Comparison of ENCODE assay signal across 2 cellular contexts in the genomic region with DNA sequence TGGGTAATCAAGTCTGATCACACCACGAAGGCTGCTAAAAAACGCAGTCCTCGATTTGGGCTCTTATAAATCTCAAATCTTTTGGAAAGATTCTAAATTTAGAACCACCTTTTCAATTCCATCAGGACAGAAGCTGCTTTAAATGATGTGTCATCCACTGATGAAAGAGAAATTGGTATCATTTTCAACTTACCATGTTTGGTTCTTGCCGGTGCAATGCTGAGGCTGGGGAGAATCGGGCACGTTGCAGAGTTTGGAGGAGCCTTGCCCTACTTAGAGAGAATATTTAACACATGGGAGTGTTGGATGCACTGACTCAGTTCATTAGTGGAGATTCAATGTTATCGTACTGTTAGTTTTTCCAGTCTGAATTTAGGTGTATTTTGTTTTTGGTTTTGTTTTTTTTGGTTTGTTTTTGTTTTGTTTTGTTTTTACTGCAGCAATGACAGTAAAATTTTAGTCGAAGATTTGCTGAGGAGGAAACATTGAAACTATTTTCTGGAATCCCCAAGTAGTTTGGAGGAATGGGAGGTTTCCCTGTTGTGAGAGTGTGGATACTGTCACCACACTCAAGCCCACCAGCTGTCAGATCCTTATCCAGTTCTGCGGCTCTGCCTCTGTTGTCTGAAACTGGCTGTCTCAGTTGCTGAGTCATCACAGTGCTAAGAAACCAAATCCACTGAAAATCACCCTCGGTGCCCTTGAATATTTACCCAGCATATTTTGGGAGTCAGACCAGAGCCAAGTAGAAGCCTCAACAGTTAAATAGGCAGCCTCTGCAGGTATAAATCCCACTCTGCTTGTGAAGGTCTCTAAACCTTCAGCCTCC.
TF ChIP-seq lines count a peak whose summit lies in the region.

No MANE protein-coding gene starts in this region.

TF ChIP-seq in GM23338, 12 proteins besides CTCF, POLR2A, EP300 and RAD21 (continues in another document):
- TF ChIP-seq REST (IDR thresholded peaks at IDR 0.05; ENCODE audit: unreplicated experiment) (no peak), EZH2 (IDR thresholded peaks at IDR 0.05; ENCODE audit: low read depth, unreplicated experiment) (no peak), STAT1 (IDR thresholded peaks at IDR 0.05; ENCODE audit: unreplicated experiment) (no peak), POLR2AphosphoS5 (IDR thresholded peaks at IDR 0.05; ENCODE audit: low read depth) (no peak), CREB1 (CRISPR knock-in tag; IDR thresholded peaks at IDR 0.05; ENCODE audit: low read depth) (no peak), ZNF114 (CRISPR knock-in tag; IDR thresholded peaks at IDR 0.05) (no peak)
- TF ChIP-seq, protein P1, sequence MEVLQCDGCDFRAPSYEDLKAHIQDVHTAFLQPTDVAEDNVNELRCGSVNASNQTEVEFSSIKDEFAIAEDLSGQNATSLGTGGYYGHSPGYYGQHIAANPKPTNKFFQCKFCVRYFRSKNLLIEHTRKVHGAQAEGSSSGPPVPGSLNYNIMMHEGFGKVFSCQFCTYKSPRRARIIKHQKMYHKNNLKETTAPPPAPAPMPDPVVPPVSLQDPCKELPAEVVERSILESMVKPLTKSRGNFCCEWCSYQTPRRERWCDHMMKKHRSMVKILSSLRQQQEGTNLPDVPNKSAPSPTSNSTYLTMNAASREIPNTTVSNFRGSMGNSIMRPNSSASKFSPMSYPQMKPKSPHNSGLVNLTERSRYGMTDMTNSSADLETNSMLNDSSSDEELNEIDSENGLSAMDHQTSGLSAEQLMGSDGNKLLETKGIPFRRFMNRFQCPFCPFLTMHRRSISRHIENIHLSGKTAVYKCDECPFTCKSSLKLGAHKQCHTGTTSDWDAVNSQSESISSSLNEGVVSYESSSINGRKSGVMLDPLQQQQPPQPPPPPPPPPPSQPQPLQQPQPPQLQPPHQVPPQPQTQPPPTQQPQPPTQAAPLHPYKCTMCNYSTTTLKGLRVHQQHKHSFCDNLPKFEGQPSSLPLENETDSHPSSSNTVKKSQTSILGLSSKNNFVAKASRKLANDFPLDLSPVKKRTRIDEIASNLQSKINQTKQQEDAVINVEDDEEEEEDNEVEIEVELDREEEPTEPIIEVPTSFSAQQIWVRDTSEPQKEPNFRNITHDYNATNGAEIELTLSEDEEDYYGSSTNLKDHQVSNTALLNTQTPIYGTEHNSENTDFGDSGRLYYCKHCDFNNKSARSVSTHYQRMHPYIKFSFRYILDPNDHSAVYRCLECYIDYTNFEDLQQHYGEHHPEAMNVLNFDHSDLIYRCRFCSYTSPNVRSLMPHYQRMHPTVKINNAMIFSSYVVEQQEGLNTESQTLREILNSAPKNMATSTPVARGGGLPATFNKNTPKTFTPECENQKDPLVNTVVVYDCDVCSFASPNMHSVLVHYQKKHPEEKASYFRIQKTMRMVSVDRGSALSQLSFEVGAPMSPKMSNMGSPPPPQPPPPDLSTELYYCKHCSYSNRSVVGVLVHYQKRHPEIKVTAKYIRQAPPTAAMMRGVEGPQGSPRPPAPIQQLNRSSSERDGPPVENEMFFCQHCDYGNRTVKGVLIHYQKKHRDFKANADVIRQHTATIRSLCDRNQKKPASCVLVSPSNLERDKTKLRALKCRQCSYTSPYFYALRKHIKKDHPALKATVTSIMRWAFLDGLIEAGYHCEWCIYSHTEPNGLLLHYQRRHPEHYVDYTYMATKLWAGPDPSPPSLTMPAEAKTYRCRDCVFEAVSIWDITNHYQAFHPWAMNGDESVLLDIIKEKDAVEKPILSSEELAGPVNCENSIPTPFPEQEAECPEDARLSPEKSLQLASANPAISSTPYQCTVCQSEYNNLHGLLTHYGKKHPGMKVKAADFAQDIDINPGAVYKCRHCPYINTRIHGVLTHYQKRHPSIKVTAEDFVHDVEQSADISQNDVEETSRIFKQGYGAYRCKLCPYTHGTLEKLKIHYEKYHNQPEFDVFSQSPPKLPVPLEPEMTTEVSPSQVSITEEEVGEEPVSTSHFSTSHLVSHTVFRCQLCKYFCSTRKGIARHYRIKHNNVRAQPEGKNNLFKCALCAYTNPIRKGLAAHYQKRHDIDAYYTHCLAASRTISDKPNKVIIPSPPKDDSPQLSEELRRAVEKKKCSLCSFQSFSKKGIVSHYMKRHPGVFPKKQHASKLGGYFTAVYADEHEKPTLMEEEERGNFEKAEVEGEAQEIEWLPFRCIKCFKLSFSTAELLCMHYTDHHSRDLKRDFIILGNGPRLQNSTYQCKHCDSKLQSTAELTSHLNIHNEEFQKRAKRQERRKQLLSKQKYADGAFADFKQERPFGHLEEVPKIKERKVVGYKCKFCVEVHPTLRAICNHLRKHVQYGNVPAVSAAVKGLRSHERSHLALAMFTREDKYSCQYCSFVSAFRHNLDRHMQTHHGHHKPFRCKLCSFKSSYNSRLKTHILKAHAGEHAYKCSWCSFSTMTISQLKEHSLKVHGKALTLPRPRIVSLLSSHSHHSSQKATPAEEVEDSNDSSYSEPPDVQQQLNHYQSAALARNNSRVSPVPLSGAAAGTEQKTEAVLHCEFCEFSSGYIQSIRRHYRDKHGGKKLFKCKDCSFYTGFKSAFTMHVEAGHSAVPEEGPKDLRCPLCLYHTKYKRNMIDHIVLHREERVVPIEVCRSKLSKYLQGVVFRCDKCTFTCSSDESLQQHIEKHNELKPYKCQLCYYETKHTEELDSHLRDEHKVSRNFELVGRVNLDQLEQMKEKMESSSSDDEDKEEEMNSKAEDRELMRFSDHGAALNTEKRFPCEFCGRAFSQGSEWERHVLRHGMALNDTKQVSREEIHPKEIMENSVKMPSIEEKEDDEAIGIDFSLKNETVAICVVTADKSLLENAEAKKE (CRISPR knock-in tag; IDR thresholded peaks at IDR 0.05), result no peak

TF ChIP-seq in HEK293T, 16 proteins besides CTCF, POLR2A, EP300 and RAD21 (continued from another document):
- TF ChIP-seq NFRKB (IDR thresholded peaks at IDR 0.05) (no peak), L3MBTL2 (conservative IDR thresholded peaks at IDR 0.05) (no peak), FOXM1 (IDR thresholded peaks at IDR 0.05; ENCODE audit: borderline replicate concordance) (no peak), BHLHE40 (IDR thresholded peaks at IDR 0.05; ENCODE audit: borderline replicate concordance) (no peak), SUZ12 (IDR thresholded peaks at IDR 0.05) (no peak), FOXA1 (IDR thresholded peaks at IDR 0.05) (no peak), ELF4 (IDR thresholded peaks at IDR 0.05) (no peak), SP1 (IDR thresholded peaks at IDR 0.05) (no peak), ZNF384 (IDR thresholded peaks at IDR 0.05) (no peak), LEF1 (IDR thresholded peaks at IDR 0.05; ENCODE audit: borderline replicate concordance) (no peak), FOXK2 (IDR thresholded peaks at IDR 0.05) (no peak), TARDBP (IDR thresholded peaks at IDR 0.05) (no peak), CTBP1 (IDR thresholded peaks at IDR 0.05; ENCODE audit: borderline replicate concordance) (no peak)
- TF ChIP-seq, protein P2, sequence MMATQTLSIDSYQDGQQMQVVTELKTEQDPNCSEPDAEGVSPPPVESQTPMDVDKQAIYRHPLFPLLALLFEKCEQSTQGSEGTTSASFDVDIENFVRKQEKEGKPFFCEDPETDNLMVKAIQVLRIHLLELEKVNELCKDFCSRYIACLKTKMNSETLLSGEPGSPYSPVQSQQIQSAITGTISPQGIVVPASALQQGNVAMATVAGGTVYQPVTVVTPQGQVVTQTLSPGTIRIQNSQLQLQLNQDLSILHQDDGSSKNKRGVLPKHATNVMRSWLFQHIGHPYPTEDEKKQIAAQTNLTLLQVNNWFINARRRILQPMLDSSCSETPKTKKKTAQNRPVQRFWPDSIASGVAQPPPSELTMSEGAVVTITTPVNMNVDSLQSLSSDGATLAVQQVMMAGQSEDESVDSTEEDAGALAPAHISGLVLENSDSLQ (IDR thresholded peaks at IDR 0.05), result no peak
